Comparison of ENCODE assay signal across 7 cellular contexts in the genomic region with DNA sequence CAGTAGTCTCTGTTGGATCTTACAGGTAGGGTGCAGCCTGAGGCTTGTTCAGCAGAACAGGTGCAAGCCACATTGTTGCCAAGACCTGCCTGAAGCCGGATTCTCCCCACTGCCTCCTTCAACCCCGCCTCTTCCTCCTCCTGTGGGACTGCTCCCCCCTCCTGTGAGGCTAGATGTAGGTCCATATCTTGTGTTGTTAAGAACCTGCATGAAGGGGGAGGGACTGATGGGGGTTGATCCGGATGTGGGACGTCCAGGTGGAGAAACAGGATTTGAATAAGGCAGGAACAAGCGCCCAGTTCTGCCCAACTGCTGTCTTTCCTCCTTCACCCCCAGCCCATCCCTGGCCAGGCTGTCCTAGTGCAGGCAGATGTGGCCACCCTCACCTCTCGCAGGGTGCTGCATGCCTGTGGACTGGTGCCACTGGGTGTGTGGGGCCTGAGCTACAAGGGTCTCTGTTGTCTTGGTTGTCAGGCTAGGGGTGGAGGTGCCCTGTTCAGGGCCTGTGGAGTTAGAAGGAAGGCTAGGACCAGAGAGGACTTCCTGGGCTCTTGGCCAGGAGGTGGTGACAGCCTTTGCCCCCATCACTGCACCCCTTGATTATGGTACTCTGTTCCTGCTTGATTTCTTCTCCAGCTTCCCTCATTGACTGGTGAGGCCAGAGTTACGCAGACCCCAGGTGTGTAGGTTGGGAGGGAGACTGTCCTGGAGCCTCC. TPM values are rescaled to one million over a fixed set of nuclear protein-coding genes. Genes with fewer than 3 reads are reported as not detected.
DNase-seq lines count a peak whose midpoint lies in the region; ATAC-seq and TF ChIP-seq lines count a peak whose summit lies in the region.

No MANE protein-coding gene starts in this region.

- H3K27me3 Mint-ChIP-seq in WTC11 (ENCODE audit: low read depth) = peaks cover 47% of the 10 kb centered on the region

- H3K36me3 Mint-ChIP-seq in WTC11 = no peaks in the 10 kb centered on the region

- peak overlapping the region; percentile 86 for H3K4me3 Mint-ChIP-seq in WTC11

- no peak for TF ChIP-seq CTCF in HEK293 (tag by site-specific recombination; IDR thresholded peaks at IDR 0.05)
- TF ChIP-seq CTCF in WTC11 (IDR thresholded peaks at IDR 0.05) = no peak

- peaks cover 0 to 27% of the 10 kb centered on the region in 2 experiments; a peak in 1 of 3 replicates for H3K36me3 ChIP-seq in HEK293 (ENCODE audit: control insufficient read depth in 2 of 2, insufficient read depth in 1 of 2, low read length in 2 of 2)

- no peaks in the 10 kb centered on the region for H3K9me3 Mint-ChIP-seq in WTC11

- peaks cover 28% of the 10 kb centered on the region for H3K4me1 Mint-ChIP-seq in WTC11

- no peak overlapping the region for H3K27ac ChIP-seq in HEK293 (ENCODE audit: extremely low read depth, low read depth, low read length)

- POLR2A ChIA-PET in HEK293 (lab: Yijun Ruan, JAX) = no interaction called here
- POLR2A ChIA-PET in WTC11 (lab: Charles Lee) = interaction anchor here (0.6 to 1.7 kb wide), 2 partner anchors 20 to 68 kb away, joined by 3 to 8 read pairs; no protein-coding TSS in a partner anchor

- DNase-seq in WTC11 (ENCODE audit: low spot score) = no peak
- peak; percentile 59 for DNase-seq in fibroblast of peridontal ligament (ENCODE audit: extremely low read depth)
- DNase-seq in stimulated activated CD8-positive, alpha-beta memory T cell treated with anti-CD3 and anti-CD28 coated beads, Interleukin-15, amount 100 ng/mL, for 1 hour (ENCODE audit: low read depth) = peak; percentile 14
- no peak for DNase-seq in D341Med (ENCODE audit: low spot score)
- DNase-seq in activated gamma-delta T cell treated with Interleukin-2 at 50 U/mL for 16 hours = no peak

- H3K9me3 ChIP-seq in HEK293 (ENCODE audit: control insufficient read depth, insufficient read depth, low read depth, low read length) = no peaks in the 10 kb centered on the region

- ATAC-seq in WTC11 (no peak), HG02973 (IDR thresholded peaks at IDR 0.05; ENCODE audit: unreplicated experiment) (no peak)

- no peak overlapping the region for H3K27ac Mint-ChIP-seq in WTC11

- peaks cover 11% of the 10 kb centered on the region; the same call in 1 of the 2 replicates for H3K4me1 ChIP-seq in HEK293 (ENCODE audit: control insufficient read depth, insufficient read depth, low read length)

- H3K4me3 ChIP-seq in HEK293 (ENCODE audit: low read depth, low read length) = no peak overlapping the region

- CTCF ChIA-PET in HEK293 (lab: Yijun Ruan, JAX) (interaction anchor here (0.7 to 1.7 kb wide), 4 partner anchors 15 to 32 kb away, joined by 3 to 11 read pairs (median 4); no protein-coding TSS in a partner anchor), WTC11 (lab: Charles Lee) (interaction anchor here (0.7 to 2.9 kb wide), 6 partner anchors 15 to 69 kb away, joined by 3 to 57 read pairs (median 10); no protein-coding TSS in a partner anchor)

TF ChIP-seq in HEK293, 187 proteins besides CTCF, POLR2A, EP300 and RAD21:
- TF ChIP-seq YY1 (tag by site-specific recombination; IDR thresholded peaks at IDR 0.05) = no peak
- TF ChIP-seq ZNF133 (tag by site-specific recombination; IDR thresholded peaks at IDR 0.05) = no peak
- no peak for TF ChIP-seq ZNF624 (tag by site-specific recombination; IDR thresholded peaks at IDR 0.05)
- no peak for TF ChIP-seq SP7 (tag by site-specific recombination; IDR thresholded peaks at IDR 0.05)
- TF ChIP-seq, protein P1, sequence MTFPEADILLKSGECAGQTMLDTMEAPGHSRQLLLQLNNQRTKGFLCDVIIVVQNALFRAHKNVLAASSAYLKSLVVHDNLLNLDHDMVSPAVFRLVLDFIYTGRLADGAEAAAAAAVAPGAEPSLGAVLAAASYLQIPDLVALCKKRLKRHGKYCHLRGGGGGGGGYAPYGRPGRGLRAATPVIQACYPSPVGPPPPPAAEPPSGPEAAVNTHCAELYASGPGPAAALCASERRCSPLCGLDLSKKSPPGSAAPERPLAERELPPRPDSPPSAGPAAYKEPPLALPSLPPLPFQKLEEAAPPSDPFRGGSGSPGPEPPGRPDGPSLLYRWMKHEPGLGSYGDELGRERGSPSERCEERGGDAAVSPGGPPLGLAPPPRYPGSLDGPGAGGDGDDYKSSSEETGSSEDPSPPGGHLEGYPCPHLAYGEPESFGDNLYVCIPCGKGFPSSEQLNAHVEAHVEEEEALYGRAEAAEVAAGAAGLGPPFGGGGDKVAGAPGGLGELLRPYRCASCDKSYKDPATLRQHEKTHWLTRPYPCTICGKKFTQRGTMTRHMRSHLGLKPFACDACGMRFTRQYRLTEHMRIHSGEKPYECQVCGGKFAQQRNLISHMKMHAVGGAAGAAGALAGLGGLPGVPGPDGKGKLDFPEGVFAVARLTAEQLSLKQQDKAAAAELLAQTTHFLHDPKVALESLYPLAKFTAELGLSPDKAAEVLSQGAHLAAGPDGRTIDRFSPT (tag by site-specific recombination; IDR thresholded peaks at IDR 0.05) = no peak
- no peak for TF ChIP-seq MYNN (tag by site-specific recombination; IDR thresholded peaks at IDR 0.05; ENCODE audit: borderline replicate concordance)
- TF ChIP-seq SP2 (tag by site-specific recombination; IDR thresholded peaks at IDR 0.05) = peak; percentile 56; the same call in 1 of the 2 replicates
- no peak for TF ChIP-seq ZSCAN16 (tag by site-specific recombination; IDR thresholded peaks at IDR 0.05)
- no peak for TF ChIP-seq INSM2 (tag by site-specific recombination; IDR thresholded peaks at IDR 0.05)

TF ChIP-seq in WTC11, 78 proteins besides CTCF, POLR2A, EP300 and RAD21 (continues in another document):
- no peak for TF ChIP-seq MAX (CRISPR knock-in tag; IDR thresholded peaks at IDR 0.05)
- TF ChIP-seq, protein P2, sequence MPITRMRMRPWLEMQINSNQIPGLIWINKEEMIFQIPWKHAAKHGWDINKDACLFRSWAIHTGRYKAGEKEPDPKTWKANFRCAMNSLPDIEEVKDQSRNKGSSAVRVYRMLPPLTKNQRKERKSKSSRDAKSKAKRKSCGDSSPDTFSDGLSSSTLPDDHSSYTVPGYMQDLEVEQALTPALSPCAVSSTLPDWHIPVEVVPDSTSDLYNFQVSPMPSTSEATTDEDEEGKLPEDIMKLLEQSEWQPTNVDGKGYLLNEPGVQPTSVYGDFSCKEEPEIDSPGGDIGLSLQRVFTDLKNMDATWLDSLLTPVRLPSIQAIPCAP (CRISPR knock-in tag; IDR thresholded peaks at IDR 0.05) = no peak
- TF ChIP-seq E2F1 (CRISPR knock-in tag; IDR thresholded peaks at IDR 0.05) = no peak
- no peak for TF ChIP-seq SP1 (CRISPR knock-in tag; conservative IDR thresholded peaks at IDR 0.05)
- no peak for TF ChIP-seq NFATC4 (CRISPR knock-in tag; IDR thresholded peaks at IDR 0.05)
- TF ChIP-seq, protein P3, sequence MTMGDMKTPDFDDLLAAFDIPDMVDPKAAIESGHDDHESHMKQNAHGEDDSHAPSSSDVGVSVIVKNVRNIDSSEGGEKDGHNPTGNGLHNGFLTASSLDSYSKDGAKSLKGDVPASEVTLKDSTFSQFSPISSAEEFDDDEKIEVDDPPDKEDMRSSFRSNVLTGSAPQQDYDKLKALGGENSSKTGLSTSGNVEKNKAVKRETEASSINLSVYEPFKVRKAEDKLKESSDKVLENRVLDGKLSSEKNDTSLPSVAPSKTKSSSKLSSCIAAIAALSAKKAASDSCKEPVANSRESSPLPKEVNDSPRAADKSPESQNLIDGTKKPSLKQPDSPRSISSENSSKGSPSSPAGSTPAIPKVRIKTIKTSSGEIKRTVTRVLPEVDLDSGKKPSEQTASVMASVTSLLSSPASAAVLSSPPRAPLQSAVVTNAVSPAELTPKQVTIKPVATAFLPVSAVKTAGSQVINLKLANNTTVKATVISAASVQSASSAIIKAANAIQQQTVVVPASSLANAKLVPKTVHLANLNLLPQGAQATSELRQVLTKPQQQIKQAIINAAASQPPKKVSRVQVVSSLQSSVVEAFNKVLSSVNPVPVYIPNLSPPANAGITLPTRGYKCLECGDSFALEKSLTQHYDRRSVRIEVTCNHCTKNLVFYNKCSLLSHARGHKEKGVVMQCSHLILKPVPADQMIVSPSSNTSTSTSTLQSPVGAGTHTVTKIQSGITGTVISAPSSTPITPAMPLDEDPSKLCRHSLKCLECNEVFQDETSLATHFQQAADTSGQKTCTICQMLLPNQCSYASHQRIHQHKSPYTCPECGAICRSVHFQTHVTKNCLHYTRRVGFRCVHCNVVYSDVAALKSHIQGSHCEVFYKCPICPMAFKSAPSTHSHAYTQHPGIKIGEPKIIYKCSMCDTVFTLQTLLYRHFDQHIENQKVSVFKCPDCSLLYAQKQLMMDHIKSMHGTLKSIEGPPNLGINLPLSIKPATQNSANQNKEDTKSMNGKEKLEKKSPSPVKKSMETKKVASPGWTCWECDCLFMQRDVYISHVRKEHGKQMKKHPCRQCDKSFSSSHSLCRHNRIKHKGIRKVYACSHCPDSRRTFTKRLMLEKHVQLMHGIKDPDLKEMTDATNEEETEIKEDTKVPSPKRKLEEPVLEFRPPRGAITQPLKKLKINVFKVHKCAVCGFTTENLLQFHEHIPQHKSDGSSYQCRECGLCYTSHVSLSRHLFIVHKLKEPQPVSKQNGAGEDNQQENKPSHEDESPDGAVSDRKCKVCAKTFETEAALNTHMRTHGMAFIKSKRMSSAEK (CRISPR knock-in tag; IDR thresholded peaks at IDR 0.05; ENCODE audit: borderline replicate concordance) = no peak
- no peak for TF ChIP-seq PREB (CRISPR knock-in tag; IDR thresholded peaks at IDR 0.05; ENCODE audit: borderline replicate concordance)

RNA-seq across cellular contexts. Expression of gene NR4A1, which starts 1.4 kb away (rescaled TPM):
- 19.2 to 26.9 TPM (median 22.0 TPM) in 3 replicates for total RNA-seq in WTC11 (2021)

RNA-seq across cellular contexts. Expression of gene ATG101, which starts 17.1 kb away (rescaled TPM):
- total RNA-seq in WTC11 (2021) = 43.3 to 52.1 TPM (median 45.0 TPM) in 3 replicates

RNA-seq across cellular contexts. Expression of gene SMIM41, which starts 26.9 kb away (rescaled TPM):
- 0.14 to 0.21 TPM in 2 of 3 replicates, not detected in the other for total RNA-seq in WTC11 (2021)

RNA-seq across cellular contexts. Expression of gene TAMALIN, which starts 45.9 kb away (rescaled TPM):
- total RNA-seq in WTC11 (2021) = 5.5 to 7.1 TPM (median 6.1 TPM) in 3 replicates

Comparison
In these comparisons a context has a peak if more than half of its experiments do, and no peak if none do; other contexts are left out.
1. DNase-seq: peak in fibroblast of peridontal ligament (single experiment) and stimulated activated CD8-positive, alpha-beta memory T cell treated with anti-CD3 and anti-CD28 coated beads, Interleukin-15, amount 100 ng/mL, for 1 hour (single experiment); none in WTC11 (single experiment), D341Med (single experiment) and activated gamma-delta T cell treated with Interleukin-2 at 50 U/mL for 16 hours (single experiment).